Comparison of ENCODE assay signal across 1 cellular context in genomic region chr17:7476474-7476873, GRCh38.
TF ChIP-seq lines count a peak whose summit lies in the region.

No MANE protein-coding gene starts in this region.

TF ChIP-seq in HCT116, 20 proteins besides CTCF, POLR2A, EP300 and RAD21 (continued from another document):
- TF ChIP-seq REST (IDR thresholded peaks at IDR 0.05; ENCODE audit: low read depth) (no peak), CEBPB (IDR thresholded peaks at IDR 0.05; ENCODE audit: low read depth) (no peak), SIN3A (IDR thresholded peaks at IDR 0.05; ENCODE audit: low read depth) (no peak), ZNF274 (IDR thresholded peaks at IDR 0.05; ENCODE audit: low read depth, low read length) (no peak), POLR2AphosphoS5 (IDR thresholded peaks at IDR 0.05; ENCODE audit: low read depth, low read length) (no peak), FOSL1 (IDR thresholded peaks at IDR 0.05; ENCODE audit: low read depth) (no peak), EZH2 (IDR thresholded peaks at IDR 0.05) (no peak), EGR1 (IDR thresholded peaks at IDR 0.05; ENCODE audit: low read depth) (no peak), ZBTB33 (IDR thresholded peaks at IDR 0.05; ENCODE audit: extremely low read depth, insufficient replicate concordance, low read length) (no peak), YY1 (IDR thresholded peaks at IDR 0.05; ENCODE audit: extremely low read depth, insufficient replicate concordance, low read depth, low read length) (no peak), ATF3 (IDR thresholded peaks at IDR 0.05) (no peak), JUND (IDR thresholded peaks at IDR 0.05) (no peak), SRF (IDR thresholded peaks at IDR 0.05; ENCODE audit: low read depth) (no peak), ELF1 (IDR thresholded peaks at IDR 0.05; ENCODE audit: borderline replicate concordance, low read depth) (no peak)
TF ChIP-seq in HCT116: peak in this region for 0.
